Comparison of ENCODE assay signal across 8 cellular contexts in genomic region chr1:178037510-178038253, GRCh38. TPM values are rescaled to one million over a fixed set of nuclear protein-coding genes. Genes with fewer than 3 reads are reported as not detected.
DNase-seq lines count a peak whose midpoint lies in the region; ATAC-seq and TF ChIP-seq lines count a peak whose summit lies in the region.

No MANE protein-coding gene starts in this region.

- no peaks in the 10 kb centered on the region for H3K4me1 ChIP-seq in urinary bladder (ENCODE audit: insufficient read depth)

- CTCF ChIA-PET in RWPE1 (lab: Yijun Ruan, JAX): interaction anchor here (0.6 kb wide), 1 partner anchor 1479 kb away, joined by 4 read pairs; no protein-coding TSS in a partner anchor

- H3K4me3 ChIP-seq in fibroblast of pulmonary artery (replicated peaks; ENCODE audit: low read depth, low read length): peak overlapping the region; percentile 62
- peak overlapping the region; percentile 47 for H3K4me3 ChIP-seq in urinary bladder (ENCODE audit: low read depth, low read length)

- TF ChIP-seq CTCF in RWPE1 (conservative IDR thresholded peaks at IDR 0.05; ENCODE audit: low read depth) (peak; percentile 44), fibroblast of pulmonary artery (IDR thresholded peaks at IDR 0.05; ENCODE audit: low read length, missing control alignments) (peak; percentile 43)

- 5% methylated on average over 58 of the region's 58 CpGs for WGBS in urinary bladder

- DNase-seq in GOT3 (lab: John Stamatoyannopoulos, UW): peak; percentile 66
- DNase-seq in RWPE1 (ENCODE audit: low spot score): peak; percentile 71
- DNase-seq in fibroblast of pulmonary artery (ENCODE audit: low read depth): peak; percentile 82
- DNase-seq in mucosa of gallbladder (ENCODE audit: low spot score): peak; percentile 83
- DNase-seq in DMS79 (lab: John Stamatoyannopoulos, UW): no peak
- DNase-seq in NCI-H2107 (lab: John Stamatoyannopoulos, UW): no peak

- no peak for ATAC-seq in HG02763 (IDR thresholded peaks at IDR 0.05; ENCODE audit: unreplicated experiment)

- H3K36me3 ChIP-seq in urinary bladder (ENCODE audit: insufficient read depth): no peaks in the 10 kb centered on the region

- POLR2A ChIA-PET in RWPE1 (lab: Yijun Ruan, JAX; ENCODE audit: low non-redundant PET): interaction anchor here (0.6 kb wide), 1 partner anchor 515 kb away, joined by 3 read pairs; no protein-coding TSS in a partner anchor

- H3K27ac ChIP-seq in RWPE1: no peak overlapping the region
- no peak overlapping the region for H3K27ac ChIP-seq in urinary bladder (ENCODE audit: low read depth)

RNA-seq across cellular contexts. Expression of gene RASAL2, which starts 56.2 kb away (rescaled TPM):
- 26.7 TPM for total RNA-seq in mucosa of gallbladder
- 29.2 TPM for total RNA-seq in urinary bladder
- 8.8 TPM for polyA plus RNA-seq in urinary bladder

Comparison
In these comparisons a context has a peak if more than half of its experiments do, and no peak if none do; other contexts are left out.
1. DNase-seq: peak in GOT3 (single experiment), RWPE1 (single experiment), fibroblast of pulmonary artery (single experiment) and mucosa of gallbladder (single experiment); none in DMS79 (single experiment) and NCI-H2107 (single experiment).